8 cellular contexts compared by ENCODE assay signal in genomic region chr5:131634996-131635754, GRCh38. TPM values are rescaled to one million over a fixed set of nuclear protein-coding genes. Genes with fewer than 3 reads are reported as not detected.
DNase-seq lines count a peak whose midpoint lies in the region; ATAC-seq and TF ChIP-seq lines count a peak whose summit lies in the region.

Gene RAPGEF6, minus strand, starts transcription at chr5:131635229. Its CDS starts 199 bp downstream, at chr5:131635030.

- TF ChIP-seq CTCF in ascending aorta (IDR thresholded peaks at IDR 0.05) (no peak), uterus (IDR thresholded peaks at IDR 0.05) (peak in 2 of 4 experiments; percentile 11 to 24)

- peaks cover 4% of the 10 kb centered on the region for H3K36me3 Mint-ChIP-seq in T-helper 2 cell treated with Interferon-gamma antibody and Interleukin-4, amounts not matched to agents 5 μg/mL and 100 μg/mL, for 36 hours (ENCODE audit: low read depth)

- H3K36me3 ChIP-seq in ascending aorta (no peaks in the 10 kb centered on the region), uterus (no peaks in the 10 kb centered on the region)

- TF ChIP-seq POLR2A in uterus (IDR thresholded peaks at IDR 0.05): peak; percentile 86

- H3K9me3 ChIP-seq in ascending aorta: no peaks in the 10 kb centered on the region
- no peaks in the 10 kb centered on the region for H3K9me3 ChIP-seq in right cardiac atrium (ENCODE audit: control insufficient read depth, low read length)
- no peaks in the 10 kb centered on the region for H3K9me3 ChIP-seq in uterus

- DNase-seq in NCI-H1930 (lab: John Stamatoyannopoulos, UW) (peak; percentile 89 to 93), ascending aorta (ENCODE audit: low spot score in 2 of 2) (peak; percentile 98 to 100), right cardiac atrium (peak; percentile 97 to 98 (median 98)), pulmonary artery endothelial cell (ENCODE audit: low read depth, low spot score) (peak; percentile 99), uterus (peak; percentile 97 to 100)
- peak; percentile 98 for DNase-seq in T-helper 2 cell treated with Interferon-gamma antibody and Interleukin-4, amounts not matched to agents 5 μg/mL and 100 μg/mL, for 36 hours (ENCODE audit: low spot score)

- under 1% methylated on average over 60 of the region's 60 CpGs for WGBS in right cardiac atrium

- H3K27me3 Mint-ChIP-seq in T-helper 2 cell treated with Interferon-gamma antibody and Interleukin-4, amounts not matched to agents 5 μg/mL and 100 μg/mL, for 36 hours (ENCODE audit: low read depth): no peaks in the 10 kb centered on the region

- H3K27me3 ChIP-seq in ascending aorta (no peaks in the 10 kb centered on the region), right cardiac atrium (ENCODE audit: control insufficient read depth, insufficient read depth) (no peaks in the 10 kb centered on the region), uterus (no peaks in the 10 kb centered on the region)

- H3K27ac ChIP-seq in ascending aorta (peak within 1 kb of the TSS; percentile 99), right cardiac atrium (ENCODE audit: low read length) (peak within 1 kb of the TSS; percentile 96), uterus (peak within 1 kb of the TSS; percentile 96 to 97)

- intact Hi-C loops in ascending aorta (cut with DNase I) (loop anchor here (1.0 to 10.0 kb wide), 5 partner anchors 48 to 620 kb away; partner anchors contain the start of genes FNIP1, HINT1 and PDLIM4), right cardiac atrium (cut with DNase I) (no loop called here), uterus (cut with DNase I; ENCODE audit: low total_unique reads) (no loop called here)

- peak within 1 kb of the TSS; percentile 70 to 95 for H3K4me3 ChIP-seq in ascending aorta
- H3K4me3 ChIP-seq in right cardiac atrium (ENCODE audit: low read length): peak within 1 kb of the TSS; percentile 80
- H3K4me3 ChIP-seq in uterus: peak within 1 kb of the TSS; percentile 68 to 87

- H3K4me1 ChIP-seq in ascending aorta: peaks cover 9 to 14% of the 10 kb centered on the region in 2 donors
- peaks cover 4% of the 10 kb centered on the region for H3K4me1 ChIP-seq in right cardiac atrium (ENCODE audit: control insufficient read depth, insufficient read depth, low read length)
- H3K4me1 ChIP-seq in uterus: peaks cover 5 to 7% of the 10 kb centered on the region in 2 donors

- H3K4me1 Mint-ChIP-seq in T-helper 2 cell treated with Interferon-gamma antibody and Interleukin-4, amounts not matched to agents 5 μg/mL and 100 μg/mL, for 36 hours (ENCODE audit: low read depth): peaks cover 29% of the 10 kb centered on the region

- peak within 1 kb of the TSS; percentile 98 for H3K27ac Mint-ChIP-seq in T-helper 2 cell treated with Interferon-gamma antibody and Interleukin-4, amounts not matched to agents 5 μg/mL and 100 μg/mL, for 36 hours

- ATAC-seq in GM18502 (IDR thresholded peaks at IDR 0.05; ENCODE audit: poor library complexity, unreplicated experiment) (peak; percentile 88), HG02970 (IDR thresholded peaks at IDR 0.05; ENCODE audit: low FRiP score, unreplicated experiment) (peak; percentile 91), right cardiac atrium (peak; percentile 97 to 98)

- no peaks in the 10 kb centered on the region for H3K9me3 Mint-ChIP-seq in T-helper 2 cell treated with Interferon-gamma antibody and Interleukin-4, amounts not matched to agents 5 μg/mL and 100 μg/mL, for 36 hours

- H3K4me3 Mint-ChIP-seq in T-helper 2 cell treated with Interferon-gamma antibody and Interleukin-4, amounts not matched to agents 5 μg/mL and 100 μg/mL, for 36 hours: peak within 1 kb of the TSS; percentile 97

RNA-seq across cellular contexts. Expression of gene RAPGEF6, which starts in this region (rescaled TPM):
- total RNA-seq in ascending aorta: 22.9 TPM
- 10 to 100 TPM; 12.2 to 16.3 (median 13.4) TPM for total RNA-seq in right cardiac atrium
- polyA plus RNA-seq in right cardiac atrium: 2.7 TPM
- 21.4 and 23.8 TPM in 2 replicates for total RNA-seq in pulmonary artery endothelial cell
- total RNA-seq in uterus: 10 to 100 TPM; 11.8 to 36.8 (median 23.4) TPM

Comparison
In these comparisons a context has a peak if more than half of its experiments do, and no peak if none do; other contexts are left out.
1. Peak in every context shown above with its lines: DNase-seq, ATAC-seq, H3K4me3 ChIP-seq and H3K27ac ChIP-seq.